In the genomic region with DNA sequence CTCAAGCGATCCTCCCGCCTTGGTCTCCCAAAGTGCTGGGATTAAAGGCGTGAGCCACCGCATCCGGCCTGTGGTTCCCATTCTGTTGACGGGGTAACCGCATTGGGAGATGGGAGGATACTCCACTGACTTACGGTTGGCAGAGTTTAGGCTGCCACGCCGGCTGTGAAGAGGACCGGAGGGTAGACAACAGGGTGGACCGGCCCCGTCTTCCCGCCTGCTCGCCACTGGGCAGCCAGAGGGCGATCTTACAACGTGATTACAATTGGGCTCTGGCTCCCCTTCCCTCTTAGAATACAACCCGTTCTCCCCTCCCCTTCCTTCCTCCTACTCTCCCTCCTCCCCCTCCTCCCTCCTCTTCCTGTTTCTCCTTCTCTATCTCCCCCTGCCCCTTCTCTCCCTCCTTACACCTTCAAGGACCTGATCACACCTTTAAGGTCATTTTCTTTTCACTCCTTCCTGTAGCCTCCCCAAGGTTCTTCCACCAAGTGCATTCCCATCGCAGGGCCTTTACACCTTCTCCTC, we compare ENCODE assay signal across 1 cellular context.
TF ChIP-seq lines count a peak whose summit lies in the region.

No MANE protein-coding gene starts in this region.

TF ChIP-seq in HepG2, 621 proteins besides CTCF, POLR2A, EP300 and RAD21 (continues in another document):
- TF ChIP-seq ZNF20 (CRISPR knock-in tag; IDR thresholded peaks at IDR 0.05) (no peak), ZNF646 (CRISPR knock-in tag; IDR thresholded peaks at IDR 0.05) (no peak), ZNF558 (CRISPR knock-in tag; IDR thresholded peaks at IDR 0.05; ENCODE audit: borderline replicate concordance) (no peak), MAFK (conservative IDR thresholded peaks at IDR 0.05 in 1 of 2, IDR thresholded peaks at IDR 0.05 in 1 of 2; ENCODE audit: low read length in 2 of 2) (no peak), PCBP1 (IDR thresholded peaks at IDR 0.05; ENCODE audit: borderline replicate concordance, low read depth, low read length) (0 out of 2 replicates have a peak, but pooled peaks have one; percentile 35), HNRNPK (IDR thresholded peaks at IDR 0.05; ENCODE audit: low read depth, low read length, poor library complexity, severe bottlenecking) (peak; percentile 68), NR2C2 (CRISPR knock-in tag; IDR thresholded peaks at IDR 0.05; ENCODE audit: borderline replicate concordance) (no peak), ZNF251 (CRISPR knock-in tag; IDR thresholded peaks at IDR 0.05) (no peak), ZNF484 (CRISPR knock-in tag; IDR thresholded peaks at IDR 0.05; ENCODE audit: borderline replicate concordance, low read depth) (no peak), EEA1 (CRISPR knock-in tag; IDR thresholded peaks at IDR 0.05; ENCODE audit: borderline replicate concordance) (no peak), SP1 (IDR thresholded peaks at IDR 0.05) (no peak), SP1 (CRISPR knock-in tag; IDR thresholded peaks at IDR 0.05) (0 out of 2 replicates have a peak, but pooled peaks have one; percentile 5), KDM1A (CRISPR knock-in tag; IDR thresholded peaks at IDR 0.05) (peak; percentile 32; the same call in 1 of the 2 replicates), ZMYM3 (CRISPR knock-in tag; IDR thresholded peaks at IDR 0.05) (peak; percentile 92), ZNF235 (CRISPR knock-in tag; IDR thresholded peaks at IDR 0.05; ENCODE audit: borderline replicate concordance) (no peak), KLF6 (CRISPR knock-in tag; IDR thresholded peaks at IDR 0.05) (no peak), ZNF562 (CRISPR knock-in tag; IDR thresholded peaks at IDR 0.05; ENCODE audit: borderline replicate concordance) (no peak), THYN1 (CRISPR knock-in tag; IDR thresholded peaks at IDR 0.05; ENCODE audit: borderline replicate concordance, low read depth) (no peak), ZFP90 (CRISPR knock-in tag; IDR thresholded peaks at IDR 0.05; ENCODE audit: borderline replicate concordance) (no peak), ZNF713 (CRISPR knock-in tag; IDR thresholded peaks at IDR 0.05) (no peak), PHF8 (CRISPR knock-in tag; IDR thresholded peaks at IDR 0.05) (no peak), STAG1 (CRISPR knock-in tag; IDR thresholded peaks at IDR 0.05) (peak; percentile 34), HIVEP1 (CRISPR knock-in tag; IDR thresholded peaks at IDR 0.05) (no peak), ZNF7 (CRISPR knock-in tag; IDR thresholded peaks at IDR 0.05) (no peak), ZNF276 (CRISPR knock-in tag; IDR thresholded peaks at IDR 0.05; ENCODE audit: low read depth) (no peak), GTF3A (CRISPR knock-in tag; conservative IDR thresholded peaks at IDR 0.05) (no peak), ZNF30 (CRISPR knock-in tag; IDR thresholded peaks at IDR 0.05) (no peak), MEIS1 (CRISPR knock-in tag; IDR thresholded peaks at IDR 0.05; ENCODE audit: borderline replicate concordance) (no peak), NFKBIZ (CRISPR knock-in tag; IDR thresholded peaks at IDR 0.05) (no peak), ZNF331 (CRISPR knock-in tag; IDR thresholded peaks at IDR 0.05) (no peak), TCF7 (IDR thresholded peaks at IDR 0.05; ENCODE audit: low read depth) (no peak), ZNF121 (CRISPR knock-in tag; IDR thresholded peaks at IDR 0.05) (peak; percentile 43; the same call in 1 of the 2 replicates), ZSCAN9 (CRISPR knock-in tag; IDR thresholded peaks at IDR 0.05; ENCODE audit: borderline replicate concordance) (no peak), GABPA (IDR thresholded peaks at IDR 0.05; ENCODE audit: low read depth, low read length) (no peak), GABPA (CRISPR knock-in tag; IDR thresholded peaks at IDR 0.05; ENCODE audit: low read depth) (no peak), ZNF850 (CRISPR knock-in tag; conservative IDR thresholded peaks at IDR 0.05) (no peak), ATF7 (IDR thresholded peaks at IDR 0.05) (no peak), ATF7 (CRISPR knock-in tag; IDR thresholded peaks at IDR 0.05) (no peak), FIP1L1 (IDR thresholded peaks at IDR 0.05; ENCODE audit: borderline replicate concordance, insufficient read depth, low read depth, low read length) (no peak), ADNP (CRISPR knock-in tag; IDR thresholded peaks at IDR 0.05) (peak; percentile 75; the same call in 1 of the 2 replicates), ZNF263 (CRISPR knock-in tag; IDR thresholded peaks at IDR 0.05) (peak; percentile 89)
- TF ChIP-seq, protein P1, sequence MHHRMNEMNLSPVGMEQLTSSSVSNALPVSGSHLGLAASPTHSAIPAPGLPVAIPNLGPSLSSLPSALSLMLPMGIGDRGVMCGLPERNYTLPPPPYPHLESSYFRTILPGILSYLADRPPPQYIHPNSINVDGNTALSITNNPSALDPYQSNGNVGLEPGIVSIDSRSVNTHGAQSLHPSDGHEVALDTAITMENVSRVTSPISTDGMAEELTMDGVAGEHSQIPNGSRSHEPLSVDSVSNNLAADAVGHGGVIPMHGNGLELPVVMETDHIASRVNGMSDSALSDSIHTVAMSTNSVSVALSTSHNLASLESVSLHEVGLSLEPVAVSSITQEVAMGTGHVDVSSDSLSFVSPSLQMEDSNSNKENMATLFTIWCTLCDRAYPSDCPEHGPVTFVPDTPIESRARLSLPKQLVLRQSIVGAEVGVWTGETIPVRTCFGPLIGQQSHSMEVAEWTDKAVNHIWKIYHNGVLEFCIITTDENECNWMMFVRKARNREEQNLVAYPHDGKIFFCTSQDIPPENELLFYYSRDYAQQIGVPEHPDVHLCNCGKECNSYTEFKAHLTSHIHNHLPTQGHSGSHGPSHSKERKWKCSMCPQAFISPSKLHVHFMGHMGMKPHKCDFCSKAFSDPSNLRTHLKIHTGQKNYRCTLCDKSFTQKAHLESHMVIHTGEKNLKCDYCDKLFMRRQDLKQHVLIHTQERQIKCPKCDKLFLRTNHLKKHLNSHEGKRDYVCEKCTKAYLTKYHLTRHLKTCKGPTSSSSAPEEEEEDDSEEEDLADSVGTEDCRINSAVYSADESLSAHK (CRISPR knock-in tag; IDR thresholded peaks at IDR 0.05; ENCODE audit: borderline replicate concordance): no peak
- TF ChIP-seq, protein P2, sequence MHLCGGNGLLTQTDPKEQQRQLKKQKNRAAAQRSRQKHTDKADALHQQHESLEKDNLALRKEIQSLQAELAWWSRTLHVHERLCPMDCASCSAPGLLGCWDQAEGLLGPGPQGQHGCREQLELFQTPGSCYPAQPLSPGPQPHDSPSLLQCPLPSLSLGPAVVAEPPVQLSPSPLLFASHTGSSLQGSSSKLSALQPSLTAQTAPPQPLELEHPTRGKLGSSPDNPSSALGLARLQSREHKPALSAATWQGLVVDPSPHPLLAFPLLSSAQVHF (CRISPR knock-in tag; IDR thresholded peaks at IDR 0.05): no peak
- TF ChIP-seq, protein P3, sequence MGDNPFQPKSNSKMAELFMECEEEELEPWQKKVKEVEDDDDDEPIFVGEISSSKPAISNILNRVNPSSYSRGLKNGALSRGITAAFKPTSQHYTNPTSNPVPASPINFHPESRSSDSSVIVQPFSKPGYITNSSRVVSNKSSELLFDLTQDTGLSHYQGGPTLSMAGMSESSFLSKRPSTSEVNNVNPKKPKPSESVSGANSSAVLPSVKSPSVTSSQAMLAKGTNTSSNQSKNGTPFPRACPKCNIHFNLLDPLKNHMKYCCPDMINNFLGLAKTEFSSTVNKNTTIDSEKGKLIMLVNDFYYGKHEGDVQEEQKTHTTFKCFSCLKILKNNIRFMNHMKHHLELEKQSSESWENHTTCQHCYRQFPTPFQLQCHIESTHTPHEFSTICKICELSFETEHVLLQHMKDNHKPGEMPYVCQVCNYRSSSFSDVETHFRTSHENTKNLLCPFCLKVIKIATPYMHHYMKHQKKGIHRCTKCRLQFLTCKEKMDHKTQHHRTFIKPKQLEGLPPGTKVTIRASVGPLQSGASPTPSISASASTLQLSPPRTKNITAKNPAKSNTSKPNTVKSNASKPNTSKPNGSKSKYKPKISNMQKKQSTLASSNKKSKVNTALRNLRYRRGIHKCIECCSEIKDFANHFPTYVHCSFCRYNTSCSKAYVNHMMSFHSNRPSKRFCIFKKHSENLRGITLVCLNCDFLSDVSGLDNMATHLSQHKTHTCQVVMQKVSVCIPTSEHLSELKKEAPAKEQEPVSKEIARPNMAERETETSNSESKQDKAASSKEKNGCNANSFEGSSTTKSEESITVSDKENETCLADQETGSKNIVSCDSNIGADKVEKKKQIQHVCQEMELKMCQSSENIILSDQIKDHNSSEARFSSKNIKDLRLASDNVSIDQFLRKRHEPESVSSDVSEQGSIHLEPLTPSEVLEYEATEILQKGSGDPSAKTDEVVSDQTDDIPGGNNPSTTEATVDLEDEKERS (CRISPR knock-in tag; IDR thresholded peaks at IDR 0.05): no peak
- TF ChIP-seq, protein P4, sequence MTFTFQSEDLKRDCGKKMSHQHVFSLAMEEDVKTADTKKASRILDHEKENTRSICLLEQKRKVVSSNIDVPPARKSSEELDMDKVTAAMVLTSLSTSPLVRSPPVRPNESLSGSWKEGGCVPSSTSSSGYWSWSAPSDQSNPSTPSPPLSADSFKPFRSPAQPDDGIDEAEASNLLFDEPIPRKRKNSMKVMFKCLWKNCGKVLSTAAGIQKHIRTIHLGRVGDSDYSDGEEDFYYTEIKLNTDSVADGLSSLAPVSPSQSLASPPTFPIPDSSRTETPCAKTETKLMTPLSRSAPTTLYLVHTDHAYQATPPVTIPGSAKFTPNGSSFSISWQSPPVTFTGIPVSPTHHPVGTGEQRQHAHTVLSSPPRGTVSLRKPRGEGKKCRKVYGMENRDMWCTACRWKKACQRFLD (CRISPR knock-in tag; IDR thresholded peaks at IDR 0.05; ENCODE audit: borderline replicate concordance): no peak
- TF ChIP-seq, protein P5, sequence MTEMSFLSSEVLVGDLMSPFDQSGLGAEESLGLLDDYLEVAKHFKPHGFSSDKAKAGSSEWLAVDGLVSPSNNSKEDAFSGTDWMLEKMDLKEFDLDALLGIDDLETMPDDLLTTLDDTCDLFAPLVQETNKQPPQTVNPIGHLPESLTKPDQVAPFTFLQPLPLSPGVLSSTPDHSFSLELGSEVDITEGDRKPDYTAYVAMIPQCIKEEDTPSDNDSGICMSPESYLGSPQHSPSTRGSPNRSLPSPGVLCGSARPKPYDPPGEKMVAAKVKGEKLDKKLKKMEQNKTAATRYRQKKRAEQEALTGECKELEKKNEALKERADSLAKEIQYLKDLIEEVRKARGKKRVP (CRISPR knock-in tag; IDR thresholded peaks at IDR 0.05): no peak
- TF ChIP-seq, protein P6, sequence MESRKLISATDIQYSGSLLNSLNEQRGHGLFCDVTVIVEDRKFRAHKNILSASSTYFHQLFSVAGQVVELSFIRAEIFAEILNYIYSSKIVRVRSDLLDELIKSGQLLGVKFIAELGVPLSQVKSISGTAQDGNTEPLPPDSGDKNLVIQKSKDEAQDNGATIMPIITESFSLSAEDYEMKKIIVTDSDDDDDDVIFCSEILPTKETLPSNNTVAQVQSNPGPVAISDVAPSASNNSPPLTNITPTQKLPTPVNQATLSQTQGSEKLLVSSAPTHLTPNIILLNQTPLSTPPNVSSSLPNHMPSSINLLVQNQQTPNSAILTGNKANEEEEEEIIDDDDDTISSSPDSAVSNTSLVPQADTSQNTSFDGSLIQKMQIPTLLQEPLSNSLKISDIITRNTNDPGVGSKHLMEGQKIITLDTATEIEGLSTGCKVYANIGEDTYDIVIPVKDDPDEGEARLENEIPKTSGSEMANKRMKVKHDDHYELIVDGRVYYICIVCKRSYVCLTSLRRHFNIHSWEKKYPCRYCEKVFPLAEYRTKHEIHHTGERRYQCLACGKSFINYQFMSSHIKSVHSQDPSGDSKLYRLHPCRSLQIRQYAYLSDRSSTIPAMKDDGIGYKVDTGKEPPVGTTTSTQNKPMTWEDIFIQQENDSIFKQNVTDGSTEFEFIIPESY (CRISPR knock-in tag; IDR thresholded peaks at IDR 0.05): peak; percentile 94
